30 cellular contexts compared by ENCODE assay signal in genomic region chr9:36126016-36126786, GRCh38. TPM values are rescaled to one million over a fixed set of nuclear protein-coding genes. Genes with fewer than 3 reads are reported as not detected.
DNase-seq lines count a peak whose midpoint lies in the region; ATAC-seq and TF ChIP-seq lines count a peak whose summit lies in the region.
"Had no signal": no experiment of that assay in that cellular context is flagged by ENCODE, and none has a peak within 500 bp of the region (broad histone marks: within the 10 kb centered on the region; RNA-seq: fewer than 3 reads in every experiment).

No MANE protein-coding gene starts in this region.

- H3K4me1 ChIP-seq in CD8-positive, alpha-beta T cell (ENCODE audit: insufficient read depth, low read length) = peaks cover 20% of the 10 kb centered on the region
- H3K4me1 ChIP-seq in Peyer's patch (peaks cover 0 to 22% (median 4%) of the 10 kb centered on the region in 4 donors), lower lobe of right lung (peaks cover 8% of the 10 kb centered on the region)
- H3K4me1 ChIP-seq: prostate gland, right lobe of liver had no signal

- POLR2A ChIA-PET in CD8-positive, alpha-beta T cell (lab: Charles Lee) = no interaction called here

- peaks cover 34% of the 10 kb centered on the region for H3K4me1 Mint-ChIP-seq in CD8-positive, alpha-beta T cell (ENCODE audit: low read depth)

- H3K27me3 Mint-ChIP-seq in CD8-positive, alpha-beta T cell (ENCODE audit: low read depth) = no peaks in the 10 kb centered on the region
- H3K27me3 Mint-ChIP-seq: activated naive CD8-positive, alpha-beta T cell treated with anti-CD3 and anti-CD28 coated beads for 36 hours; stimulated activated naive CD8-positive, alpha-beta T cell treated with anti-CD3 and anti-CD28 coated beads, Interleukin-15, amount 100 ng/mL, for 72 hours had no signal

- intact Hi-C loops in CD8-positive, alpha-beta T cell (cut with DNase I, micrococcal nuclease) = no loop called here
- intact Hi-C loops in lower lobe of right lung (cut with DNase I) = no loop called here

- no peaks in the 10 kb centered on the region for H3K27me3 ChIP-seq in CD8-positive, alpha-beta T cell (ENCODE audit: insufficient read depth, low read length)
- H3K27me3 ChIP-seq in Peyer's patch = no peaks in the 10 kb centered on the region
- no peaks in the 10 kb centered on the region for H3K27me3 ChIP-seq in lower lobe of right lung (ENCODE audit: low read depth)
- H3K27me3 ChIP-seq: right lobe of liver had no signal

- CTCF ChIA-PET in CD8-positive, alpha-beta T cell (lab: Charles Lee) = interaction anchor here (0.6 to 3.2 kb wide), 3 partner anchors 23 to 535 kb away, joined by 4 to 20 read pairs (median 7); no protein-coding TSS in a partner anchor

- H3K36me3 ChIP-seq in CD8-positive, alpha-beta T cell (ENCODE audit: insufficient read depth, low read length) = no peaks in the 10 kb centered on the region
- H3K36me3 ChIP-seq in Peyer's patch (no peaks in the 10 kb centered on the region), lower lobe of right lung (peaks cover 23% of the 10 kb centered on the region)
- H3K36me3 ChIP-seq: prostate gland had no signal

- H3K9me3 ChIP-seq in CD8-positive, alpha-beta T cell (ENCODE audit: low read length) = no peaks in the 10 kb centered on the region
- H3K9me3 ChIP-seq in Peyer's patch (no peaks in the 10 kb centered on the region), lower lobe of right lung (no peaks in the 10 kb centered on the region)
- H3K9me3 ChIP-seq: prostate gland, right lobe of liver had no signal

- no peak overlapping the region for H3K27ac ChIP-seq in CD8-positive, alpha-beta T cell (ENCODE audit: low read depth, low read length)
- H3K27ac ChIP-seq in Peyer's patch (peak overlapping the region in 3 of 4 donors; percentile 40 to 61 (median 53)), lower lobe of right lung (peak overlapping the region; percentile 6), substantia nigra (ENCODE audit: low read depth, low read length, poor library complexity, severe bottlenecking) (peak overlapping the region; percentile 72)
- H3K27ac ChIP-seq: C4-2B, KMS-11, prostate gland, right lobe of liver, VCaP had no signal

- H3K9me3 Mint-ChIP-seq in CD8-positive, alpha-beta T cell = no peaks in the 10 kb centered on the region
- H3K9me3 Mint-ChIP-seq: activated naive CD8-positive, alpha-beta T cell treated with anti-CD3 and anti-CD28 coated beads for 36 hours; HFFc6; stimulated activated naive CD8-positive, alpha-beta T cell treated with anti-CD3 and anti-CD28 coated beads, Interleukin-15, amount 100 ng/mL, for 72 hours had no signal

- no peak for TF ChIP-seq POLR2A in Peyer's patch (IDR thresholded peaks at IDR 0.05)

- H3K36me3 Mint-ChIP-seq in CD8-positive, alpha-beta T cell = peaks cover 16% of the 10 kb centered on the region
- H3K36me3 Mint-ChIP-seq: activated naive CD8-positive, alpha-beta T cell treated with anti-CD3 and anti-CD28 coated beads for 36 hours had no signal

- H3K4me3 Mint-ChIP-seq in CD8-positive, alpha-beta T cell = no peak overlapping the region
- H3K4me3 Mint-ChIP-seq: activated naive CD8-positive, alpha-beta T cell treated with anti-CD3 and anti-CD28 coated beads for 36 hours; HFFc6; stimulated activated naive CD8-positive, alpha-beta T cell treated with anti-CD3 and anti-CD28 coated beads, Interleukin-15, amount 100 ng/mL, for 72 hours had no signal

- H3K4me3 ChIP-seq in CD8-positive, alpha-beta T cell (ENCODE audit: low read depth, low read length) = no peak overlapping the region
- H3K4me3 ChIP-seq in Peyer's patch (no peak overlapping the region), lower lobe of right lung (no peak overlapping the region)
- H3K4me3 ChIP-seq: prostate gland, right lobe of liver had no signal

- H3K27ac Mint-ChIP-seq in CD8-positive, alpha-beta T cell = peak overlapping the region; percentile 49
- H3K27ac Mint-ChIP-seq: activated naive CD8-positive, alpha-beta T cell treated with anti-CD3 and anti-CD28 coated beads for 36 hours; HFFc6 had no signal

- no peak for TF ChIP-seq CTCF in CD8-positive, alpha-beta T cell (IDR thresholded peaks at IDR 0.05)
- TF ChIP-seq CTCF in Peyer's patch (IDR thresholded peaks at IDR 0.05) (no peak), lower lobe of right lung (IDR thresholded peaks at IDR 0.05) (no peak)

- ATAC-seq in CD8-positive, alpha-beta T cell = no peak
- no peak for ATAC-seq in lower lobe of right lung
- ATAC-seq in GM21381 (IDR thresholded peaks at IDR 0.05; ENCODE audit: unreplicated experiment) = no peak
- ATAC-seq: left cardiac atrium; PC-3; stimulated activated naive CD8-positive, alpha-beta T cell treated with anti-CD3 and anti-CD28 coated beads, Interleukin-15, amount 100 ng/mL, for 72 hours had no signal

- DNase-seq in CD8-positive, alpha-beta T cell = no peak
- DNase-seq in Peyer's patch (peak in 2 of 3 donors; percentile 67 to 72), lower lobe of right lung (no peak), substantia nigra (lab: John Stamatoyannopoulos, UW) (peak in 1 of 49 donors; percentile 21), NCI-H510A treated with DMSO at 0.1 percent for 48 hours (lab: John Stamatoyannopoulos, UW) (no peak), HuH-7.5 (ENCODE audit: low spot score) (no peak)
- DNase-seq: activated CD4-positive, alpha-beta T cell treated with anti-CD3 and anti-CD28 coated beads for 48 hours; activated CD8-positive, alpha-beta memory T cell treated with anti-CD3 and anti-CD28 coated beads for 24 hours; activated effector memory CD4-positive, alpha-beta T cell treated with Interleukin-2 at 50 U/mL for 16 hours; activated naive CD8-positive, alpha-beta T cell treated with anti-CD3 and anti-CD28 coated beads for 36 hours; aorta; DMS79 treated with DMSO at 0.1 percent for 48 hours; effector CD8-positive, alpha-beta T cell; HFFc6; hypothalamus; left cardiac atrium; NCI-H1436; NCI-H2081; NCI-H526 treated with DMSO at 0.1 percent for 48 hours; PC-3; right lobe of liver; Right ventricle myocardium superior; stimulated activated CD8-positive, alpha-beta memory T cell treated with anti-CD3 and anti-CD28 coated beads, Interleukin-4, amount 100 ng/mL, for 48 hours; stimulated activated naive CD8-positive, alpha-beta T cell treated with anti-CD3 and anti-CD28 coated beads, Interleukin-15, amount 100 ng/mL, for 72 hours had no signal

RNA-seq across cellular contexts. Expression of gene GLIPR2, which starts 10.3 kb away (rescaled TPM):
- 10 to 100 TPM in 1 of 2 experiments, 1 to 10 TPM in 1; 8.6 to 10.2 TPM for total RNA-seq in CD8-positive, alpha-beta T cell
- 10 to 100 TPM in 2 of 4 donors, 1 to 10 TPM in 2; 8.6 to 31.4 (median 11.6) TPM for total RNA-seq in Peyer's patch
- total RNA-seq in lower lobe of right lung = 108 TPM

RNA-seq across cellular contexts. Expression of gene CCIN, which starts 43.0 kb away (rescaled TPM):
- total RNA-seq in CD8-positive, alpha-beta T cell = under 1 TPM; 0.16 to 0.56 TPM
- not detected for total RNA-seq in Peyer's patch
- total RNA-seq in lower lobe of right lung = 0.18 TPM
- total RNA-seq: activated naive CD8-positive, alpha-beta T cell treated with anti-CD3 and anti-CD28 coated beads for 36 hours; bronchial epithelial cell; left cardiac atrium; right lobe of liver; Right ventricle myocardium superior had no signal

Comparison
In these comparisons a context has a peak if more than half of its experiments do, and no peak if none do; other contexts are left out.
1. DNase-seq: peak in Peyer's patch (2 of 3); none in CD8-positive, alpha-beta T cell (0 of 7), lower lobe of right lung (single experiment), NCI-H510A treated with DMSO at 0.1 percent for 48 hours (single experiment) and HuH-7.5 (single experiment).